In genomic region chr9:35617548-35617947, GRCh38 we compare ENCODE assay signal across 11 cellular contexts. TPM values are rescaled to one million over a fixed set of nuclear protein-coding genes. Genes with fewer than 3 reads are reported as not detected.
DNase-seq lines count a peak whose midpoint lies in the region; ATAC-seq, FAIRE-seq and TF ChIP-seq lines count a peak whose summit lies in the region.
"Had no signal": no experiment of that assay in that cellular context is flagged by ENCODE, and none has a peak within 500 bp of the region (broad histone marks: within the 10 kb centered on the region; RNA-seq: fewer than 3 reads in every experiment).

No MANE protein-coding gene starts in this region.

- H3K27me3 ChIP-seq in keratinocyte (ENCODE audit: control insufficient read depth, extremely low read depth, insufficient read depth, low read length): peaks cover 25% of the 10 kb centered on the region
- H3K27me3 ChIP-seq: MG63 had no signal

- no peaks in the 10 kb centered on the region for H3K27me3 Mint-ChIP-seq in activated CD4-positive, alpha-beta T cell treated with anti-CD3 and anti-CD28 coated beads for 36 hours
- H3K27me3 Mint-ChIP-seq in activated T-helper 1 cell treated with anti-CD3 and anti-CD28 coated beads, Interleukin-12 subunit alpha, Interleukin-12 subunit beta, Interleukin-2, Interleukin-4 antibody, amounts not matched to agents 30 ng/mL and 10 ng/mL and 1 ng/mL, durations not matched to agents 14 hours and 24 hours and 36 hours (ENCODE audit: insufficient read depth): peaks cover 2% of the 10 kb centered on the region
- H3K27me3 Mint-ChIP-seq in stimulated activated naive CD8-positive, alpha-beta T cell treated with anti-CD3 and anti-CD28 coated beads, Interleukin-15, amount 100 ng/mL, for 72 hours: no peaks in the 10 kb centered on the region

- ATAC-seq in activated CD4-positive, alpha-beta T cell treated with anti-CD3 and anti-CD28 coated beads for 36 hours: no peak
- no peak for ATAC-seq in stimulated activated naive CD8-positive, alpha-beta T cell treated with anti-CD3 and anti-CD28 coated beads, Interleukin-15, amount 100 ng/mL, for 72 hours
- ATAC-seq in GM21619 (IDR thresholded peaks at IDR 0.05; ENCODE audit: unreplicated experiment) (no peak), HG03469 (IDR thresholded peaks at IDR 0.05; ENCODE audit: unreplicated experiment) (no peak)

- POLR2A ChIA-PET in activated CD4-positive, alpha-beta T cell treated with anti-CD3 and anti-CD28 coated beads for 36 hours (lab: Charles Lee): interaction anchor here (0.7 to 0.9 kb wide), 3 partner anchors 8 to 115 kb away, joined by 3 read pairs; partner anchors contain the start of gene CREB3

- no peaks in the 10 kb centered on the region for H3K9me3 Mint-ChIP-seq in activated CD4-positive, alpha-beta T cell treated with anti-CD3 and anti-CD28 coated beads for 36 hours (ENCODE audit: low read depth)
- no peaks in the 10 kb centered on the region for H3K9me3 Mint-ChIP-seq in activated T-helper 1 cell treated with anti-CD3 and anti-CD28 coated beads, Interleukin-12 subunit alpha, Interleukin-12 subunit beta, Interleukin-2, Interleukin-4 antibody, amounts not matched to agents 30 ng/mL and 10 ng/mL and 1 ng/mL, durations not matched to agents 14 hours and 24 hours and 36 hours
- no peaks in the 10 kb centered on the region for H3K9me3 Mint-ChIP-seq in stimulated activated naive CD8-positive, alpha-beta T cell treated with anti-CD3 and anti-CD28 coated beads, Interleukin-15, amount 100 ng/mL, for 72 hours

- peak overlapping the region; percentile 68 for H3K4me2 ChIP-seq in keratinocyte (ENCODE audit: control insufficient read depth, extremely low read depth, insufficient read depth, low read depth, low read length)

- no peak overlapping the region for H2AFZ ChIP-seq in keratinocyte (ENCODE audit: control insufficient read depth, low read length)

- peaks cover 38% of the 10 kb centered on the region for H3K4me1 Mint-ChIP-seq in activated CD4-positive, alpha-beta T cell treated with anti-CD3 and anti-CD28 coated beads for 36 hours
- H3K4me1 Mint-ChIP-seq in activated T-helper 1 cell treated with anti-CD3 and anti-CD28 coated beads, Interleukin-12 subunit alpha, Interleukin-12 subunit beta, Interleukin-2, Interleukin-4 antibody, amounts not matched to agents 30 ng/mL and 10 ng/mL and 1 ng/mL, durations not matched to agents 14 hours and 24 hours and 36 hours (ENCODE audit: low read depth): peaks cover 69% of the 10 kb centered on the region
- peaks cover 66% of the 10 kb centered on the region for H3K4me1 Mint-ChIP-seq in stimulated activated naive CD8-positive, alpha-beta T cell treated with anti-CD3 and anti-CD28 coated beads, Interleukin-15, amount 100 ng/mL, for 72 hours

- FAIRE-seq in keratinocyte (lab: Jason Lieb, UNC): no peak
- FAIRE-seq: A204.1 had no signal

- H3K27ac ChIP-seq in keratinocyte (ENCODE audit: control insufficient read depth, insufficient read depth, low read length): no peak overlapping the region

- no peak for DNase-seq in activated CD4-positive, alpha-beta T cell treated with anti-CD3 and anti-CD28 coated beads for 36 hours
- no peak for DNase-seq in activated CD4-positive, alpha-beta T cell treated with anti-CD3 and anti-CD28 coated beads, Interleukin-2, amount 50 U/mL, for 4 hours
- DNase-seq in activated T-helper 1 cell treated with anti-CD3 and anti-CD28 coated beads, Interleukin-12 subunit alpha, Interleukin-12 subunit beta, Interleukin-2, Interleukin-4 antibody, amounts not matched to agents 30 ng/mL and 10 ng/mL and 1 ng/mL, durations not matched to agents 14 hours and 24 hours and 36 hours (ENCODE audit: low spot score): no peak
- no peak for DNase-seq in keratinocyte (ENCODE audit: low read depth, low spot score)
- DNase-seq in stimulated activated naive CD8-positive, alpha-beta T cell treated with anti-CD3 and anti-CD28 coated beads, Interleukin-15, amount 100 ng/mL, for 72 hours: no peak
- no peak for DNase-seq in NCI-H2081 (lab: John Stamatoyannopoulos, UW)

- no peak for TF ChIP-seq CTCF in keratinocyte (optimal IDR thresholded peaks at IDR 0.05 in 1 of 3, IDR thresholded peaks at IDR 0.05 in 1 of 3, conservative IDR thresholded peaks at IDR 0.05 in 1 of 3; ENCODE audit: extremely low read depth in 1 of 3, insufficient read depth in 2 of 3, low read length in 3 of 3)

- peak overlapping the region; percentile 77 for H3K4me3 Mint-ChIP-seq in activated CD4-positive, alpha-beta T cell treated with anti-CD3 and anti-CD28 coated beads for 36 hours
- H3K4me3 Mint-ChIP-seq in activated T-helper 1 cell treated with anti-CD3 and anti-CD28 coated beads, Interleukin-12 subunit alpha, Interleukin-12 subunit beta, Interleukin-2, Interleukin-4 antibody, amounts not matched to agents 30 ng/mL and 10 ng/mL and 1 ng/mL, durations not matched to agents 14 hours and 24 hours and 36 hours: peak overlapping the region; percentile 69
- peak overlapping the region; percentile 92 to 95 for H3K4me3 Mint-ChIP-seq in stimulated activated naive CD8-positive, alpha-beta T cell treated with anti-CD3 and anti-CD28 coated beads, Interleukin-15, amount 100 ng/mL, for 72 hours

- no peaks in the 10 kb centered on the region for H3K36me3 Mint-ChIP-seq in activated CD4-positive, alpha-beta T cell treated with anti-CD3 and anti-CD28 coated beads for 36 hours (ENCODE audit: low read depth)
- peaks cover 4% of the 10 kb centered on the region for H3K36me3 Mint-ChIP-seq in activated T-helper 1 cell treated with anti-CD3 and anti-CD28 coated beads, Interleukin-12 subunit alpha, Interleukin-12 subunit beta, Interleukin-2, Interleukin-4 antibody, amounts not matched to agents 30 ng/mL and 10 ng/mL and 1 ng/mL, durations not matched to agents 14 hours and 24 hours and 36 hours (ENCODE audit: low read depth)

- H3K9ac ChIP-seq in keratinocyte (ENCODE audit: control insufficient read depth, extremely low read depth, insufficient read depth, low read length): no peak overlapping the region

- peak overlapping the region in 1 of 3 experiments; percentile 58 for H3K4me3 ChIP-seq in keratinocyte (ENCODE audit: control insufficient read depth in 2 of 3, extremely low read depth in 1 of 3, insufficient read depth in 2 of 3, low read depth in 1 of 3, low read length in 3 of 3)
- H3K4me3 ChIP-seq: MG63, mucosa of descending colon had no signal

- H3K9me1 ChIP-seq in keratinocyte (ENCODE audit: control insufficient read depth, extremely low read depth, insufficient read depth, low read length): no peaks in the 10 kb centered on the region

- CTCF ChIA-PET in activated CD4-positive, alpha-beta T cell treated with anti-CD3 and anti-CD28 coated beads for 36 hours (lab: Charles Lee): interaction anchor here (0.6 to 1.8 kb wide), 14 partner anchors 8 to 924 kb away, joined by 3 to 9 read pairs (median 3); partner anchors contain the start of genes CCDC107, RMRP, TESK1 and TLN1

- intact Hi-C loops in activated CD4-positive, alpha-beta T cell treated with anti-CD3 and anti-CD28 coated beads for 36 hours (cut with DNase I, micrococcal nuclease): loop anchor here (1.0 to 5.0 kb wide), 4 partner anchors 13 to 115 kb away; partner anchors contain the start of genes CCDC107 (in 1 of the 2), CREB3 (in 1 of the 2), RMRP (in 1 of the 2) and TLN1 (in 1 of the 2)
- intact Hi-C loops in activated T-helper 1 cell treated with anti-CD3 and anti-CD28 coated beads, Interleukin-12 subunit alpha, Interleukin-12 subunit beta, Interleukin-2, Interleukin-4 antibody, amounts not matched to agents 30 ng/mL and 10 ng/mL and 1 ng/mL, durations not matched to agents 14 hours and 24 hours and 36 hours (cut with micrococcal nuclease): loop anchor here (5.0 kb wide), 1 partner anchor 210 kb away; the partner anchor contains the start of genes FAM221B and TMEM8B

- no peaks in the 10 kb centered on the region for H3K9me3 ChIP-seq in keratinocyte (ENCODE audit: control insufficient read depth, low read depth, low read length)
- H3K9me3 ChIP-seq: MG63, mucosa of descending colon had no signal

- H3K4me1 ChIP-seq in keratinocyte (ENCODE audit: control insufficient read depth, extremely low read depth, insufficient read depth, low read length): no peaks in the 10 kb centered on the region

- H4K20me1 ChIP-seq in keratinocyte (ENCODE audit: control insufficient read depth, extremely low read depth, insufficient read depth, low read length): no peaks in the 10 kb centered on the region

- dilution Hi-C loops in keratinocyte (cut with MboI; ENCODE audit: extremely low pct_ligation_motif_present, low sequenced_read_pairs): no loop called here

- no peaks in the 10 kb centered on the region for H3K36me3 ChIP-seq in keratinocyte (ENCODE audit: control insufficient read depth in 2 of 2, extremely low read depth in 1 of 2, insufficient read depth in 2 of 2, low read length in 2 of 2)
- H3K36me3 ChIP-seq: MG63 had no signal

- H3K27ac Mint-ChIP-seq in activated CD4-positive, alpha-beta T cell treated with anti-CD3 and anti-CD28 coated beads for 36 hours: peak overlapping the region; percentile 79
- H3K27ac Mint-ChIP-seq in activated T-helper 1 cell treated with anti-CD3 and anti-CD28 coated beads, Interleukin-12 subunit alpha, Interleukin-12 subunit beta, Interleukin-2, Interleukin-4 antibody, amounts not matched to agents 30 ng/mL and 10 ng/mL and 1 ng/mL, durations not matched to agents 14 hours and 24 hours and 36 hours: peak overlapping the region; percentile 92
- peak overlapping the region; percentile 93 to 94 for H3K27ac Mint-ChIP-seq in stimulated activated naive CD8-positive, alpha-beta T cell treated with anti-CD3 and anti-CD28 coated beads, Interleukin-15, amount 100 ng/mL, for 72 hours

- H3K79me2 ChIP-seq in keratinocyte (ENCODE audit: control insufficient read depth, insufficient read depth, low read length): no peaks in the 10 kb centered on the region

RNA-seq across cellular contexts. Expression of gene CD72, which starts 0.7 kb away (rescaled TPM):
- total RNA-seq in activated CD4-positive, alpha-beta T cell treated with anti-CD3 and anti-CD28 coated beads for 36 hours: 1 to 10 TPM; 6.5 to 8.7 TPM
- total RNA-seq in activated T-helper 1 cell treated with anti-CD3 and anti-CD28 coated beads, Interleukin-12 subunit alpha, Interleukin-12 subunit beta, Interleukin-2, Interleukin-4 antibody, amounts not matched to agents 30 ng/mL and 10 ng/mL and 1 ng/mL, durations not matched to agents 14 hours and 24 hours and 36 hours: 8.3 and 9.6 TPM in 2 replicates
- 0.66 to 2.4 TPM (median 0.82 TPM) in 3 replicates for polyA plus RNA-seq in keratinocyte
- 1.2 TPM for polyA plus RNA-seq in keratinocyte (2011; ENCODE audit: low read depth)
- 0.85 and 1.5 TPM in 2 replicates for polyA plus RNA-seq in keratinocyte (2011; cell fraction: cytosol; rRNA removed)
- 9.2 and 12.4 TPM in 2 replicates for polyA plus RNA-seq in keratinocyte (2011; cell fraction: nucleus; rRNA removed)
- polyA plus RNA-seq in keratinocyte (2012; ENCODE audit: low replicate concordance): 0.40 and 2.7 TPM in 2 replicates
- polyA minus RNA-seq in keratinocyte: 0.56 to 1.1 TPM (median 0.95 TPM) in 3 replicates
- not detected for polyA minus RNA-seq in keratinocyte (2011; cell fraction: cytosol; rRNA and poly(A)+ RNA removed)
- polyA minus RNA-seq in keratinocyte (2011; cell fraction: nucleus; rRNA and poly(A)+ RNA removed): 1.7 and 2.2 TPM in 2 replicates

RNA-seq across cellular contexts. Expression of gene TESK1, which starts 12.5 kb away (rescaled TPM):
- total RNA-seq in activated CD4-positive, alpha-beta T cell treated with anti-CD3 and anti-CD28 coated beads for 36 hours: 10 to 100 TPM; 23.3 to 27.7 TPM
- 61.5 and 62.1 TPM in 2 replicates for total RNA-seq in activated T-helper 1 cell treated with anti-CD3 and anti-CD28 coated beads, Interleukin-12 subunit alpha, Interleukin-12 subunit beta, Interleukin-2, Interleukin-4 antibody, amounts not matched to agents 30 ng/mL and 10 ng/mL and 1 ng/mL, durations not matched to agents 14 hours and 24 hours and 36 hours
- polyA plus RNA-seq in keratinocyte: 11.2 to 13.5 TPM (median 11.8 TPM) in 3 replicates
- 5.0 TPM for polyA plus RNA-seq in keratinocyte (2011; ENCODE audit: low read depth)
- polyA plus RNA-seq in keratinocyte (2011; cell fraction: cytosol; rRNA removed): 6.4 and 13.4 TPM in 2 replicates
- 40.7 and 40.8 TPM in 2 replicates for polyA plus RNA-seq in keratinocyte (2011; cell fraction: nucleus; rRNA removed)
- 15.6 and 16.5 TPM in 2 replicates for polyA plus RNA-seq in keratinocyte (2012; ENCODE audit: low replicate concordance)
- 10.9 to 29.4 TPM (median 12.3 TPM) in 3 replicates for polyA minus RNA-seq in keratinocyte
- 14.0 TPM for polyA minus RNA-seq in keratinocyte (2011; cell fraction: cytosol; rRNA and poly(A)+ RNA removed)
- 8.2 and 11.2 TPM in 2 replicates for polyA minus RNA-seq in keratinocyte (2011; cell fraction: nucleus; rRNA and poly(A)+ RNA removed)

RNA-seq across cellular contexts. Expression of gene SIT1, which starts 33.2 kb away (rescaled TPM):
- total RNA-seq in activated CD4-positive, alpha-beta T cell treated with anti-CD3 and anti-CD28 coated beads for 36 hours: 10 to 100 TPM; 76.5 to 80.9 TPM
- total RNA-seq in activated T-helper 1 cell treated with anti-CD3 and anti-CD28 coated beads, Interleukin-12 subunit alpha, Interleukin-12 subunit beta, Interleukin-2, Interleukin-4 antibody, amounts not matched to agents 30 ng/mL and 10 ng/mL and 1 ng/mL, durations not matched to agents 14 hours and 24 hours and 36 hours: 86.6 and 90.5 TPM in 2 replicates
- polyA plus RNA-seq in keratinocyte: not detected in 3 replicates
- not detected for polyA plus RNA-seq in keratinocyte (2011; ENCODE audit: low read depth)
- polyA plus RNA-seq in keratinocyte (2011; cell fraction: cytosol; rRNA removed): not detected in 2 replicates
- not detected in 2 replicates for polyA plus RNA-seq in keratinocyte (2011; cell fraction: nucleus; rRNA removed)
- polyA plus RNA-seq in keratinocyte (2012; ENCODE audit: low replicate concordance): not detected in 2 replicates
- not detected in 3 replicates for polyA minus RNA-seq in keratinocyte
- polyA minus RNA-seq in keratinocyte (2011; cell fraction: cytosol; rRNA and poly(A)+ RNA removed): not detected
- polyA minus RNA-seq in keratinocyte (2011; cell fraction: nucleus; rRNA and poly(A)+ RNA removed): not detected in 2 replicates

RNA-seq across cellular contexts. Expression of gene RMRP, which starts 40.3 kb away (rescaled TPM):
- over 10,000 TPM in 1 of 2 experiments, 100 to 1,000 TPM in 1; 894 to 11,462 TPM for total RNA-seq in activated CD4-positive, alpha-beta T cell treated with anti-CD3 and anti-CD28 coated beads for 36 hours
- total RNA-seq in activated T-helper 1 cell treated with anti-CD3 and anti-CD28 coated beads, Interleukin-12 subunit alpha, Interleukin-12 subunit beta, Interleukin-2, Interleukin-4 antibody, amounts not matched to agents 30 ng/mL and 10 ng/mL and 1 ng/mL, durations not matched to agents 14 hours and 24 hours and 36 hours: 5,317 and 5,787 TPM in 2 replicates
- polyA plus RNA-seq in keratinocyte: 21.6 to 91.8 TPM (median 40.5 TPM) in 3 replicates
- polyA plus RNA-seq in keratinocyte (2011; ENCODE audit: low read depth): 29.8 TPM
- polyA plus RNA-seq in keratinocyte (2011; cell fraction: cytosol; rRNA removed): 31.7 and 49.9 TPM in 2 replicates
- 581 and 1,734 TPM in 2 replicates for polyA plus RNA-seq in keratinocyte (2011; cell fraction: nucleus; rRNA removed)
- 12.7 and 20.0 TPM in 2 replicates for polyA plus RNA-seq in keratinocyte (2012; ENCODE audit: low replicate concordance)
- 5,944 to 36,209 TPM (median 23,721 TPM) in 3 replicates for polyA minus RNA-seq in keratinocyte
- polyA minus RNA-seq in keratinocyte (2011; cell fraction: cytosol; rRNA and poly(A)+ RNA removed): 15,491 TPM
- polyA minus RNA-seq in keratinocyte (2011; cell fraction: nucleus; rRNA and poly(A)+ RNA removed): 126,667 and 367,210 TPM in 2 replicates

RNA-seq across cellular contexts. Expression of gene CCDC107, which starts 40.5 kb away (rescaled TPM):
- total RNA-seq in activated CD4-positive, alpha-beta T cell treated with anti-CD3 and anti-CD28 coated beads for 36 hours: 10 to 100 TPM in 1 of 2 experiments, 1 to 10 TPM in 1; 7.9 to 10.4 TPM
- total RNA-seq in activated T-helper 1 cell treated with anti-CD3 and anti-CD28 coated beads, Interleukin-12 subunit alpha, Interleukin-12 subunit beta, Interleukin-2, Interleukin-4 antibody, amounts not matched to agents 30 ng/mL and 10 ng/mL and 1 ng/mL, durations not matched to agents 14 hours and 24 hours and 36 hours: 20.6 and 24.0 TPM in 2 replicates
- polyA plus RNA-seq in keratinocyte: 10.5 to 14.3 TPM (median 14.1 TPM) in 3 replicates
- polyA plus RNA-seq in keratinocyte (2011; ENCODE audit: low read depth): 7.1 TPM
- 6.0 and 10.1 TPM in 2 replicates for polyA plus RNA-seq in keratinocyte (2011; cell fraction: cytosol; rRNA removed)
- 10.8 TPM in 2 replicates for polyA plus RNA-seq in keratinocyte (2011; cell fraction: nucleus; rRNA removed)
- polyA plus RNA-seq in keratinocyte (2012; ENCODE audit: low replicate concordance): 12.5 and 13.3 TPM in 2 replicates
- polyA minus RNA-seq in keratinocyte: 2.4 to 7.8 TPM (median 4.0 TPM) in 3 replicates
- polyA minus RNA-seq in keratinocyte (2011; cell fraction: cytosol; rRNA and poly(A)+ RNA removed): 13.6 TPM
- polyA minus RNA-seq in keratinocyte (2011; cell fraction: nucleus; rRNA and poly(A)+ RNA removed): 3.0 and 3.6 TPM in 2 replicates
